8 cellular contexts compared by ENCODE assay signal in genomic region chr2:231601356-231602229, GRCh38. TPM values are rescaled to one million over a fixed set of nuclear protein-coding genes. Genes with fewer than 3 reads are reported as not detected.
DNase-seq lines count a peak whose midpoint lies in the region; ATAC-seq and TF ChIP-seq lines count a peak whose summit lies in the region.

No MANE protein-coding gene starts in this region.

- peak; percentile 48 for DNase-seq in AG04450 (ENCODE audit: low read depth, low spot score)
- peak; percentile 79 for DNase-seq in GM19238 (ENCODE audit: insufficient read length, low spot score)
- DNase-seq in NCI-H146 treated with DMSO at 0.1 percent for 48 hours (lab: John Stamatoyannopoulos, UW; ENCODE audit: unreplicated experiment), result peak; percentile 16
- peak; percentile 26 for DNase-seq in T1000 (lab: John Stamatoyannopoulos, UW)
- DNase-seq in anterior cingulate cortex (lab: John Stamatoyannopoulos, UW), result peak in 49 of 58 donors; percentile 7 to 85 (median 50)
- DNase-seq in hepatic stellate cell (ENCODE audit: low spot score), result peak; percentile 87

- no peaks in the 10 kb centered on the region for H3K36me3 ChIP-seq in skeletal muscle tissue (ENCODE audit: control insufficient read depth in 3 of 3, insufficient read depth in 3 of 3, low read length in 3 of 3)

- peaks cover 36 to 54% (median 40%) of the 10 kb centered on the region in 3 donors for H3K4me1 ChIP-seq in skeletal muscle tissue (ENCODE audit: control insufficient read depth in 3 of 3, insufficient read depth in 3 of 3, low read length in 3 of 3)

- no peak overlapping the region for H3K27ac ChIP-seq in AG04450 (ENCODE audit: low read depth, low read length)
- H3K27ac ChIP-seq in skeletal muscle tissue (ENCODE audit: low read depth, low read length), result peak overlapping the region; percentile 25

- H3K27me3 ChIP-seq in AG04450 (ENCODE audit: control insufficient read depth, insufficient read depth, low read length), result no peaks in the 10 kb centered on the region
- no peaks in the 10 kb centered on the region for H3K27me3 ChIP-seq in skeletal muscle tissue (ENCODE audit: control insufficient read depth in 3 of 3, insufficient read depth in 3 of 3, low read length in 3 of 3)

- ATAC-seq in GM18909 (IDR thresholded peaks at IDR 0.05; ENCODE audit: poor library complexity, unreplicated experiment), result no peak

- CTCF ChIA-PET in AG04450 (lab: Charles Lee), result interaction anchor here (0.5 to 5.7 kb wide), 42 partner anchors 9 to 1638 kb away, joined by 3 to 149 read pairs (median 4); partner anchors contain the start of genes NMUR1 and TEX44

- POLR2A ChIA-PET in AG04450 (lab: Yijun Ruan, JAX), result interaction anchor here (1.0 to 1.2 kb wide), 2 partner anchors 107 to 138 kb away, joined by 3 to 7 read pairs; partner anchors contain the start of genes NCL and PTMA

- H3K4me3 ChIP-seq in AG04450 (ENCODE audit: low read depth, low read length), result no peak overlapping the region
- H3K4me3 ChIP-seq in skeletal muscle tissue (ENCODE audit: low read length in 3 of 3), result no peak overlapping the region

- H3K9ac ChIP-seq in skeletal muscle tissue (ENCODE audit: low read depth in 1 of 3, low read length in 3 of 3), result no peak overlapping the region

- TF ChIP-seq CTCF in AG04450 (IDR thresholded peaks at IDR 0.05; ENCODE audit: low read depth, low read length), result peak; percentile 90

- no peaks in the 10 kb centered on the region; the same call in 1 of the 2 replicates for H3K9me3 ChIP-seq in AG04450 (ENCODE audit: control insufficient read depth, insufficient read depth, low read length)
- H3K9me3 ChIP-seq in skeletal muscle tissue (ENCODE audit: control insufficient read depth in 3 of 3, low read length in 3 of 3), result no peaks in the 10 kb centered on the region

RNA-seq across cellular contexts. Expression of gene TEX44, which starts 8.9 kb away (rescaled TPM):
- not detected in 2 replicates for polyA plus RNA-seq in AG04450 (2011; rRNA removed)
- polyA minus RNA-seq in AG04450 (2011; rRNA and poly(A)+ RNA removed), result not detected in 2 replicates
- total RNA-seq in skeletal muscle tissue, result not detected

Comparison
In these comparisons a context has a peak if more than half of its experiments do, and no peak if none do; other contexts are left out.
1. DNase-seq: peak in every context shown above with its lines; median percentile 87 in hepatic stellate cell; 79 in GM19238; 50 in anterior cingulate cortex; 48 in AG04450; 26 in T1000; 16 in NCI-H146 treated with DMSO at 0.1 percent for 48 hours.